In the genomic region with DNA sequence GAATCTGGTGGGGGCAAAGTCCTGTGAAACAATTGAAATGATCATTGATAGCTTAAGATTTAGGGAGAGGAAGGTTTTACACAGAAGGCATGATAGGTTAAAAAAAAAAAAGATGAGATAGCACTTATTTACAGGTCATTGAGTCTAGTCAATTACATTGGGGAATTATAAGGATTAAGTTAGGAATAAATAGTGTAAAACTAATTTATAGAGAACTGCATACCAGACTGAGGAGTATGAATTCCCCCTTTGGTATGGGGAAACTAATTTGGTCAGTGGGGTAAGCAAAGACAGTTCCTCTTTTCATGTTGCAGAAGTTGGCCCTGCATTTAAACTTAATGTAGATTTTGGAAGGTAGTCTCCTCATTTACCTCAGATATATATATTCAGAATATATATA, we compare ENCODE assay signal across 1 cellular context.
TF ChIP-seq lines count a peak whose summit lies in the region.

No MANE protein-coding gene starts in this region.

TF ChIP-seq in GM12878, 131 proteins besides CTCF, POLR2A, EP300 and RAD21 (continued from another document):
- TF ChIP-seq ZBTB4 (CRISPR knock-in tag; IDR thresholded peaks at IDR 0.05) (no peak), MTA2 (IDR thresholded peaks at IDR 0.05; ENCODE audit: low read depth) (peak; percentile 75), SRF (IDR thresholded peaks at IDR 0.05; ENCODE audit: low read depth in 2 of 2, low read length in 2 of 2) (no peak), CUX1 (IDR thresholded peaks at IDR 0.05; ENCODE audit: insufficient replicate concordance, low read depth, low read length) (no peak), NR2F1 (conservative IDR thresholded peaks at IDR 0.05) (no peak), ZNF622 (IDR thresholded peaks at IDR 0.05) (no peak), IKZF2 (IDR thresholded peaks at IDR 0.05) (peak; percentile 54 to 68; a peak in 3 of 4 replicates), SREBF1 (IDR thresholded peaks at IDR 0.05; ENCODE audit: low read length) (no peak), USF1 (IDR thresholded peaks at IDR 0.05; ENCODE audit: borderline replicate concordance, extremely low read length, insufficient read depth, low read depth, low read length) (no peak), RUNX3 (IDR thresholded peaks at IDR 0.05; ENCODE audit: low read length) (peak; percentile 46; the same call in 1 of the 2 replicates), ATF7 (IDR thresholded peaks at IDR 0.05; ENCODE audit: low read depth) (no peak), DPF2 (IDR thresholded peaks at IDR 0.05) (peak; percentile 47; the same call in 1 of the 2 replicates), BCL11A (IDR thresholded peaks at IDR 0.05; ENCODE audit: low read depth, low read length) (0 out of 2 replicates have a peak, but pooled peaks have one; percentile 35), IKZF1 (conservative IDR thresholded peaks at IDR 0.05) (no peak; the same call in none of the 2 replicates), NBN (IDR thresholded peaks at IDR 0.05) (peak; percentile 49; the same call in 1 of the 2 replicates), SPI1 (IDR thresholded peaks at IDR 0.05; ENCODE audit: borderline replicate concordance, insufficient read depth, low read depth, low read length) (peak; percentile 97), NR2C2 (IDR thresholded peaks at IDR 0.05; ENCODE audit: borderline replicate concordance, control insufficient read depth, insufficient read length, low read depth) (no peak), RAD51 (IDR thresholded peaks at IDR 0.05) (no peak), RELB (IDR thresholded peaks at IDR 0.05; ENCODE audit: low read depth) (peak; percentile 88), BHLHE40 (IDR thresholded peaks at IDR 0.05; ENCODE audit: borderline replicate concordance in 1 of 2, low read depth in 2 of 2, low read length in 1 of 2) (no peak), KLF5 (IDR thresholded peaks at IDR 0.05; ENCODE audit: partially characterized antibody) (no peak), SMAD1 (IDR thresholded peaks at IDR 0.05; ENCODE audit: low read depth, partially characterized antibody) (peak; percentile 24), EED (IDR thresholded peaks at IDR 0.05; ENCODE audit: low read depth) (no peak)
- TF ChIP-seq, protein P1, sequence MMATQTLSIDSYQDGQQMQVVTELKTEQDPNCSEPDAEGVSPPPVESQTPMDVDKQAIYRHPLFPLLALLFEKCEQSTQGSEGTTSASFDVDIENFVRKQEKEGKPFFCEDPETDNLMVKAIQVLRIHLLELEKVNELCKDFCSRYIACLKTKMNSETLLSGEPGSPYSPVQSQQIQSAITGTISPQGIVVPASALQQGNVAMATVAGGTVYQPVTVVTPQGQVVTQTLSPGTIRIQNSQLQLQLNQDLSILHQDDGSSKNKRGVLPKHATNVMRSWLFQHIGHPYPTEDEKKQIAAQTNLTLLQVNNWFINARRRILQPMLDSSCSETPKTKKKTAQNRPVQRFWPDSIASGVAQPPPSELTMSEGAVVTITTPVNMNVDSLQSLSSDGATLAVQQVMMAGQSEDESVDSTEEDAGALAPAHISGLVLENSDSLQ (IDR thresholded peaks at IDR 0.05), result no peak
